12 cellular contexts compared by ENCODE assay signal in the genomic region with DNA sequence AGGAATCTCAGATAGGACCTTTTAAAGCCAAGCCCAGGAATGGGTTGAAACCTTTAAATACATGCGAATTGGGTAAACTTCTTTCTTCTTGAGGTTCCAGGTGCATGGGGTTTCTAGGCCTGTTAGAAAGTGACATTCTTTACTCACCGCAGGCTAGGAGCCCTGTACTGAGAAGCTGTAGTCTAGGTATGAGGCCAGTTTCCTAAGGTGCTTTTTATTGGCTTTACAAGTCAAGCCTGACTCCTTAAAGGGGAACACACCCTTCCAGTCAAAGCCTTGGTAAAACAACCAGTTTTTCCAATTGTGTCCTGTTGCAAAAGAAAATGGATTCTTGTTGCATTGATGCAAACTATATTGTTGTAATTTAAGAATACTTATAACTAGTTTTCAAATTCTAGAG.
DNase-seq lines count a peak whose midpoint lies in the region; ATAC-seq and TF ChIP-seq lines count a peak whose summit lies in the region.
"Had no signal": no experiment of that assay in that cellular context is flagged by ENCODE, and none has a peak within 500 bp of the region (broad histone marks: within the 10 kb centered on the region; RNA-seq: fewer than 3 reads in every experiment).

No MANE protein-coding gene starts in this region.

- H3K4me3 ChIP-seq in HEK293 (ENCODE audit: low read depth, low read length) (no peak overlapping the region), mucosa of stomach (ENCODE audit: low read length) (no peak overlapping the region), H7 (ENCODE audit: insufficient read depth, low read depth, low read length) (no peak overlapping the region)
- H3K4me3 ChIP-seq: body of pancreas, gastrocnemius medialis had no signal

- TF ChIP-seq CTCF in HEK293 (tag by site-specific recombination; IDR thresholded peaks at IDR 0.05): no peak

- H3K9me3 ChIP-seq in HEK293 (ENCODE audit: control insufficient read depth, insufficient read depth, low read depth, low read length) (no peaks in the 10 kb centered on the region), mucosa of stomach (ENCODE audit: control insufficient read depth, low read length) (no peaks in the 10 kb centered on the region)
- H3K9me3 ChIP-seq: body of pancreas, gastrocnemius medialis had no signal

- H3K27me3 ChIP-seq in mucosa of stomach (ENCODE audit: control insufficient read depth, insufficient read depth, low read length) (no peaks in the 10 kb centered on the region), H7 (ENCODE audit: control insufficient read depth, insufficient read depth, low read length) (no peaks in the 10 kb centered on the region)
- H3K27me3 ChIP-seq: body of pancreas, gastrocnemius medialis had no signal

- no peak overlapping the region for H3K27ac ChIP-seq in HEK293 (ENCODE audit: extremely low read depth, low read depth, low read length)
- H3K27ac ChIP-seq: gastrocnemius medialis had no signal

- H3K4me1 ChIP-seq in HEK293 (ENCODE audit: control insufficient read depth, insufficient read depth, low read length) (no peaks in the 10 kb centered on the region), mucosa of stomach (ENCODE audit: control insufficient read depth, insufficient read depth, low read length) (peaks cover 37% of the 10 kb centered on the region)
- H3K4me1 ChIP-seq: gastrocnemius medialis had no signal

- POLR2A ChIA-PET in HEK293 (lab: Yijun Ruan, JAX): no interaction called here

- H3K36me3 ChIP-seq in HEK293 (ENCODE audit: control insufficient read depth in 2 of 2, insufficient read depth in 1 of 2, low read length in 2 of 2): no peaks in the 10 kb centered on the region
- no peaks in the 10 kb centered on the region for H3K36me3 ChIP-seq in mucosa of stomach (ENCODE audit: control insufficient read depth, insufficient read depth, low read length)
- H3K36me3 ChIP-seq in H7 (replicated peaks; ENCODE audit: control insufficient read depth, insufficient read depth, low read length): no peaks in the 10 kb centered on the region
- H3K36me3 ChIP-seq: gastrocnemius medialis had no signal

- CTCF ChIA-PET in HEK293 (lab: Yijun Ruan, JAX): interaction anchor here (0.6 to 2.1 kb wide), 5 partner anchors 10 to 194 kb away, joined by 3 to 9 read pairs (median 4); no protein-coding TSS in a partner anchor

- peak overlapping the region; percentile 54 for H3K9ac ChIP-seq in mucosa of stomach (ENCODE audit: low read length)

- ATAC-seq in GM19025 (IDR thresholded peaks at IDR 0.05; ENCODE audit: low read depth, unreplicated experiment) (peak; percentile 77), HG03460 (IDR thresholded peaks at IDR 0.05; ENCODE audit: unreplicated experiment) (peak; percentile 75)
- ATAC-seq: body of pancreas, gastrocnemius medialis, Panc1 had no signal

- DNase-seq in hypothalamus (lab: John Stamatoyannopoulos, UW) (no peak), NCI-H774 (lab: John Stamatoyannopoulos, UW) (no peak), NCI-H526 treated with DMSO at 0.1 percent for 48 hours (lab: John Stamatoyannopoulos, UW) (no peak), H7 (no peak)
- DNase-seq: activated CD8-positive, alpha-beta T cell treated with anti-CD3 and anti-CD28 coated beads, Interleukin-2, amount 10 ng/mL, durations not matched to agents 7 days and 5 days; body of pancreas; gastrocnemius medialis had no signal

TF ChIP-seq in HEK293, 187 proteins besides CTCF, POLR2A, EP300 and RAD21:
- TF ChIP-seq ZNF670 (tag by site-specific recombination; IDR thresholded peaks at IDR 0.05; ENCODE audit: low read depth) (no peak), ZSCAN30 (tag by site-specific recombination; IDR thresholded peaks at IDR 0.05) (0 out of 2 replicates have a peak, but pooled peaks have one; percentile 24)
- TF ChIP-seq, protein P1, sequence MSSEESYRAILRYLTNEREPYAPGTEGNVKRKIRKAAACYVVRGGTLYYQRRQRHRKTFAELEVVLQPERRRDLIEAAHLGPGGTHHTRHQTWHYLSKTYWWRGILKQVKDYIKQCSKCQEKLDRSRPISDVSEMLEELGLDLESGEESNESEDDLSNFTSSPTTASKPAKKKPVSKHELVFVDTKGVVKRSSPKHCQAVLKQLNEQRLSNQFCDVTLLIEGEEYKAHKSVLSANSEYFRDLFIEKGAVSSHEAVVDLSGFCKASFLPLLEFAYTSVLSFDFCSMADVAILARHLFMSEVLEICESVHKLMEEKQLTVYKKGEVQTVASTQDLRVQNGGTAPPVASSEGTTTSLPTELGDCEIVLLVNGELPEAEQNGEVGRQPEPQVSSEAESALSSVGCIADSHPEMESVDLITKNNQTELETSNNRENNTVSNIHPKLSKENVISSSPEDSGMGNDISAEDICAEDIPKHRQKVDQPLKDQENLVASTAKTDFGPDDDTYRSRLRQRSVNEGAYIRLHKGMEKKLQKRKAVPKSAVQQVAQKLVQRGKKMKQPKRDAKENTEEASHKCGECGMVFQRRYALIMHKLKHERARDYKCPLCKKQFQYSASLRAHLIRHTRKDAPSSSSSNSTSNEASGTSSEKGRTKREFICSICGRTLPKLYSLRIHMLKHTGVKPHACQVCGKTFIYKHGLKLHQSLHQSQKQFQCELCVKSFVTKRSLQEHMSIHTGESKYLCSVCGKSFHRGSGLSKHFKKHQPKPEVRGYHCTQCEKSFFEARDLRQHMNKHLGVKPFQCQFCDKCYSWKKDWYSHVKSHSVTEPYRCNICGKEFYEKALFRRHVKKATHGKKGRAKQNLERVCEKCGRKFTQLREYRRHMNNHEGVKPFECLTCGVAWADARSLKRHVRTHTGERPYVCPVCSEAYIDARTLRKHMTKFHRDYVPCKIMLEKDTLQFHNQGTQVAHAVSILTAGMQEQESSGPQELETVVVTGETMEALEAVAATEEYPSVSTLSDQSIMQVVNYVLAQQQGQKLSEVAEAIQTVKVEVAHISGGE (tag by site-specific recombination; conservative IDR thresholded peaks at IDR 0.05; ENCODE audit: low read depth): no peak
TF ChIP-seq in HEK293: peak in this region for 1.
